ENCODE assay signal across 8 cellular contexts in the genomic region with DNA sequence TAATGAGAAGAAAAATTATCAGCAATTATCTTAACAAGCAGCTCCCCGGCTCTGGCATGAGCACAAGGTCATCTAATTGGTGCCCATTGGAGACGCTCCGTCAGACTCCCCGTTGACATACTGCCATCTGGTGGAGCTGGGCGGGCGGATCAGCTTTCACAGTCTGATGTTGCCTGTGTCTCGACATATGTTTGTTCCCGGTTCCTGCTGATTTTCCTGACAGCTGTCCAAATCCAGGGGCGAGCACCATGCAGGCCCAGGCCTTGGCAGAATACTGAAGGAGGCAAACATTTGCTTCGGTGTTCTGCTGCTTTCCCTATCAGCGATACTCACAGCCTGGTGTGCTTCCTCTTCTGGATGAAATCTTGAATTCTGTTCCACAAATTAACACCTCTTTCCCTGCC. TPM values are rescaled to one million over a fixed set of nuclear protein-coding genes. Genes with fewer than 3 reads are reported as not detected.
DNase-seq lines count a peak whose midpoint lies in the region; ATAC-seq and TF ChIP-seq lines count a peak whose summit lies in the region.

No MANE protein-coding gene starts in this region.

- peak; percentile 94 for ATAC-seq in HCT116
- peak; percentile 68 for ATAC-seq in activated naive CD8-positive, alpha-beta T cell treated with anti-CD3 and anti-CD28 coated beads, Interleukin-2, amount 10 ng/mL, durations not matched to agents 7 days and 5 days (ENCODE audit: low read depth)

- H3K4me3 ChIP-seq in HCT116 (replicated peaks in 1 of 2; ENCODE audit: low read depth in 1 of 2, low read length in 2 of 2) (no peak overlapping the region), prostate gland (no peak overlapping the region), uterus (no peak overlapping the region)

- H3K4me1 ChIP-seq in HCT116 (ENCODE audit: control insufficient read depth in 1 of 2, insufficient read depth in 2 of 2, low read length in 2 of 2) = peaks cover 0 to 3% of the 10 kb centered on the region in 2 experiments; a peak in 1 of 4 replicates
- no peaks in the 10 kb centered on the region for H3K4me1 ChIP-seq in prostate gland (replicated peaks)
- no peaks in the 10 kb centered on the region for H3K4me1 ChIP-seq in uterus

- no peak overlapping the region for H3K27ac Mint-ChIP-seq in activated naive CD8-positive, alpha-beta T cell treated with anti-CD3 and anti-CD28 coated beads, Interleukin-2, amount 10 ng/mL, durations not matched to agents 7 days and 5 days

- peak; percentile 100 for TF ChIP-seq RAD21 in HCT116 (IDR thresholded peaks at IDR 0.05; ENCODE audit: low read depth)

- peaks cover 4% of the 10 kb centered on the region for H3K4me1 Mint-ChIP-seq in activated naive CD8-positive, alpha-beta T cell treated with anti-CD3 and anti-CD28 coated beads, Interleukin-2, amount 10 ng/mL, durations not matched to agents 7 days and 5 days

- intact Hi-C loops in HCT116 (cut with micrococcal nuclease) (loop anchor here (1.0 to 10.0 kb wide), 4 partner anchors 102 to 445 kb away; no protein-coding TSS in a partner anchor), cardiac septum (cut with DNase I) (loop anchor here (1.0 to 10.0 kb wide), 3 partner anchors 97 to 216 kb away; no protein-coding TSS in a partner anchor), prostate gland (cut with DNase I) (loop anchor here (2.0 kb wide), 1 partner anchor 215 kb away; no protein-coding TSS in a partner anchor), uterus (cut with DNase I; ENCODE audit: low total_unique reads) (loop anchor here (5.0 kb wide), 1 partner anchor 215 kb away; no protein-coding TSS in a partner anchor)

- TF ChIP-seq CTCF in HCT116 (IDR thresholded peaks at IDR 0.05 in 2 of 3, conservative IDR thresholded peaks at IDR 0.05 in 1 of 3; ENCODE audit: borderline replicate concordance in 1 of 3, insufficient read depth in 1 of 3, low read depth in 2 of 3, low read length in 2 of 3) (peak; percentile 83 to 94 (median 86)), prostate gland (IDR thresholded peaks at IDR 0.05) (peak; percentile 66 to 90 (median 88)), uterus (IDR thresholded peaks at IDR 0.05) (peak; percentile 84 to 90 (median 86))

- CTCF ChIA-PET in HCT116 (lab: Charles Lee) = interaction anchor here (0.6 to 2.0 kb wide), 16 partner anchors 9 to 447 kb away, joined by 3 to 15 read pairs (median 4); no protein-coding TSS in a partner anchor

- RAD21 ChIA-PET in HCT116 (lab: Charles Lee; ENCODE audit: low non-redundant PET in 1 of 2, low total read pairs in 2 of 2, uncharacterized antibody in 2 of 2, unreplicated experiment in 2 of 2) = interaction anchor here (0.7 to 1.2 kb wide), 5 partner anchors 210 to 447 kb away, joined by 3 to 7 read pairs (median 3); no protein-coding TSS in a partner anchor

- no peak overlapping the region for H3K27ac ChIP-seq in HCT116 (ENCODE audit: low read depth, low read length)
- no peak overlapping the region for H3K27ac ChIP-seq in prostate gland
- H3K27ac ChIP-seq in uterus = no peak overlapping the region

- H3K36me3 ChIP-seq in HCT116 (ENCODE audit: control insufficient read depth in 1 of 2, insufficient read depth in 2 of 2, low read length in 2 of 2) = no peaks in the 10 kb centered on the region
- H3K36me3 ChIP-seq in prostate gland = no peaks in the 10 kb centered on the region
- no peaks in the 10 kb centered on the region for H3K36me3 ChIP-seq in uterus

- H3K4me3 Mint-ChIP-seq in activated naive CD8-positive, alpha-beta T cell treated with anti-CD3 and anti-CD28 coated beads, Interleukin-2, amount 10 ng/mL, durations not matched to agents 7 days and 5 days = no peak overlapping the region

- H3K27me3 ChIP-seq in HCT116 (ENCODE audit: insufficient read depth, low read length) = no peaks in the 10 kb centered on the region
- H3K27me3 ChIP-seq in prostate gland (replicated peaks; ENCODE audit: insufficient read depth) = no peaks in the 10 kb centered on the region
- H3K27me3 ChIP-seq in uterus = no peaks in the 10 kb centered on the region

- no TSS peak for BruUV-seq in HCT116 (replicated peaks; lab: Mats Ljungman, UMichigan)

- H3K9me3 ChIP-seq in HCT116 (ENCODE audit: control insufficient read depth in 1 of 2, insufficient read depth in 1 of 2, low read depth in 1 of 2, low read length in 2 of 2) (no peaks in the 10 kb centered on the region), prostate gland (no peaks in the 10 kb centered on the region), uterus (no peaks in the 10 kb centered on the region)

- no peak overlapping the region for H3K9ac ChIP-seq in HCT116 (ENCODE audit: low read length)

- 2% methylated on average over 11 of the region's 11 CpGs for WGBS in prostate gland

- H4K20me1 ChIP-seq in HCT116 (ENCODE audit: insufficient read depth) = no peaks in the 10 kb centered on the region

- DNase-seq in ELR (ENCODE audit: low read depth) (peak; percentile 80), HCT116 (ENCODE audit: low read depth, low spot score) (peak; percentile 79), NCI-H1048 (lab: John Stamatoyannopoulos, UW) (peak; percentile 55), SKM-1 (lab: John Stamatoyannopoulos, UW; ENCODE audit: unreplicated experiment) (peak; percentile 37), cardiac septum (ENCODE audit: low spot score) (peak; percentile 89), prostate gland (ENCODE audit: low spot score) (peak; percentile 85), uterus (peak; percentile 78 to 79)
- peak; percentile 69 for DNase-seq in activated naive CD8-positive, alpha-beta T cell treated with anti-CD3 and anti-CD28 coated beads, Interleukin-2, amount 10 ng/mL, durations not matched to agents 7 days and 5 days

- H2AFZ ChIP-seq in HCT116 (ENCODE audit: low read depth, low read length, poor library complexity, severe bottlenecking) = peak overlapping the region; percentile 98

- peaks cover 2% of the 10 kb centered on the region for H3K27me3 Mint-ChIP-seq in activated naive CD8-positive, alpha-beta T cell treated with anti-CD3 and anti-CD28 coated beads, Interleukin-2, amount 10 ng/mL, durations not matched to agents 7 days and 5 days

- TF ChIP-seq POLR2A in HCT116 (IDR thresholded peaks at IDR 0.05; ENCODE audit: borderline replicate concordance, extremely low read depth, insufficient read depth, insufficient read length) (no peak), prostate gland (IDR thresholded peaks at IDR 0.05) (no peak), uterus (IDR thresholded peaks at IDR 0.05) (no peak)

- POLR2A ChIA-PET in HCT116 (lab: Charles Lee) = interaction anchor here (1.1 kb wide), 1 partner anchor 375 kb away, joined by 6 read pairs; no protein-coding TSS in a partner anchor
- POLR2A ChIA-PET in activated naive CD8-positive, alpha-beta T cell treated with anti-CD3 and anti-CD28 coated beads, Interleukin-2, amount 10 ng/mL, durations not matched to agents 7 days and 5 days (lab: Charles Lee) = interaction anchor here (0.7 kb wide), 1 partner anchor 127 kb away, joined by 3 read pairs; no protein-coding TSS in a partner anchor

- no peaks in the 10 kb centered on the region for H3K36me3 Mint-ChIP-seq in activated naive CD8-positive, alpha-beta T cell treated with anti-CD3 and anti-CD28 coated beads, Interleukin-2, amount 10 ng/mL, durations not matched to agents 7 days and 5 days

- no peak overlapping the region; the same call in 1 of the 2 replicates for H3K4me2 ChIP-seq in HCT116 (ENCODE audit: low read length)

- H3K9me2 ChIP-seq in HCT116 (ENCODE audit: insufficient read depth) = no peaks in the 10 kb centered on the region

- H3K79me2 ChIP-seq in HCT116 (ENCODE audit: insufficient read depth, low read length) = no peaks in the 10 kb centered on the region

- no peaks in the 10 kb centered on the region for H3K9me3 Mint-ChIP-seq in activated naive CD8-positive, alpha-beta T cell treated with anti-CD3 and anti-CD28 coated beads, Interleukin-2, amount 10 ng/mL, durations not matched to agents 7 days and 5 days

TF ChIP-seq in HCT116, 20 proteins besides CTCF, POLR2A, EP300 and RAD21:
- TF ChIP-seq CBX3 (IDR thresholded peaks at IDR 0.05; ENCODE audit: low read depth) (peak; percentile 77; the same call in 1 of the 2 replicates), POLR2AphosphoS5 (IDR thresholded peaks at IDR 0.05; ENCODE audit: low read depth, low read length) (no peak)
- TF ChIP-seq, protein P1, sequence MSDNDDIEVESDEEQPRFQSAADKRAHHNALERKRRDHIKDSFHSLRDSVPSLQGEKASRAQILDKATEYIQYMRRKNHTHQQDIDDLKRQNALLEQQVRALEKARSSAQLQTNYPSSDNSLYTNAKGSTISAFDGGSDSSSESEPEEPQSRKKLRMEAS (IDR thresholded peaks at IDR 0.05) = peak; percentile 52
TF ChIP-seq in HCT116: peak in this region for 2.

RNA-seq across cellular contexts. Expression of gene BARX2, which starts 43.8 kb away (rescaled TPM):
- total RNA-seq in HCT116 (2021; ENCODE audit: unreplicated experiment) = 0.12 TPM
- polyA plus RNA-seq in HCT116 (2012) = 0.07 and 0.09 TPM in 2 replicates
- not detected for total RNA-seq in activated naive CD8-positive, alpha-beta T cell treated with anti-CD3 and anti-CD28 coated beads, Interleukin-2, amount 10 ng/mL, durations not matched to agents 7 days and 5 days
- total RNA-seq in cardiac septum = not detected
- total RNA-seq in prostate gland = 1 to 10 TPM; 3.4 to 5.7 TPM
- under 1 TPM in 1 of 4 donors, not detected in 3; 0.83 TPM for total RNA-seq in uterus

Comparison
In these comparisons a context has a peak if more than half of its experiments do, and no peak if none do; other contexts are left out.
1. DNase-seq: peak in every context shown above with its lines; median percentile 89 in cardiac septum; 85 in prostate gland; 80 in ELR; 79 in HCT116; 78 in uterus; 69 in activated naive CD8-positive, alpha-beta T cell treated with anti-CD3 and anti-CD28 coated beads, Interleukin-2, amount 10 ng/mL, durations not matched to agents 7 days and 5 days; 55 in NCI-H1048; 37 in SKM-1.